8 cellular contexts compared by ENCODE assay signal in genomic region chr7:974820-975681, GRCh38. TPM values are rescaled to one million over a fixed set of nuclear protein-coding genes. Genes with fewer than 3 reads are reported as not detected.
DNase-seq lines count a peak whose midpoint lies in the region; ATAC-seq and TF ChIP-seq lines count a peak whose summit lies in the region.

COX19 (minus strand) TSS chr7:975549; CDS start chr7:975509, 40 bp downstream.

- DNase-seq in COR-L47 (lab: John Stamatoyannopoulos, UW) (peak; percentile 79), HUDEP-2 (lab: John Stamatoyannopoulos, UW; ENCODE audit: unreplicated experiment in 76 of 76) (peak in 74 of 76 experiments; percentile 19 to 94 (median 80)), OCI-M1 (lab: John Stamatoyannopoulos, UW) (peak; percentile 76), activated T-cell treated with anti-CD3 and anti-CD28 coated beads for 1 hour (ENCODE audit: low read depth) (peak; percentile 85), epithelial cell of esophagus (ENCODE audit: low read depth) (peak; percentile 92), mucosa of descending colon (peak; percentile 91 to 97 (median 95))
- peak; percentile 86 to 87 for DNase-seq in stimulated activated CD8-positive, alpha-beta memory T cell treated with anti-CD3 and anti-CD28 coated beads, Interleukin-2, amount 100 ng/mL, for 48 hours (ENCODE audit: low read depth in 2 of 2)

- ATAC-seq in GM21381 (IDR thresholded peaks at IDR 0.05; ENCODE audit: unreplicated experiment), result peak; percentile 72
- ATAC-seq in mucosa of descending colon, result peak; percentile 88

- TF ChIP-seq CTCF in epithelial cell of esophagus (IDR thresholded peaks at IDR 0.05; ENCODE audit: insufficient read depth, low read depth, low read length, missing control alignments) (no peak), mucosa of descending colon (IDR thresholded peaks at IDR 0.05) (no peak)

- H3K9me3 ChIP-seq in mucosa of descending colon, result no peaks in the 10 kb centered on the region

- H3K4me3 ChIP-seq in epithelial cell of esophagus (ENCODE audit: low read length) (peak within 1 kb of the TSS; percentile 87), mucosa of descending colon (peak within 1 kb of the TSS; percentile 98)

- H3K36me3 ChIP-seq in mucosa of descending colon (ENCODE audit: low read depth), result no peaks in the 10 kb centered on the region

- intact Hi-C loops in mucosa of descending colon (cut with DNase I, micrococcal nuclease), result no loop called here

- peaks cover 32% of the 10 kb centered on the region for H3K4me1 ChIP-seq in mucosa of descending colon (ENCODE audit: low read depth)

RNA-seq across cellular contexts. Expression of gene COX19, which starts in this region (rescaled TPM):
- 10 to 100 TPM; 14.9 to 20.9 (median 15.8) TPM for total RNA-seq in mucosa of descending colon

Comparison
In these comparisons a context has a peak if more than half of its experiments do, and no peak if none do; other contexts are left out.
1. Peak in every context shown above with its lines: DNase-seq, ATAC-seq and H3K4me3 ChIP-seq.